Comparison of ENCODE assay signal across 18 cellular contexts in genomic region chr9:135297716-135298075, GRCh38.
DNase-seq lines count a peak whose midpoint lies in the region; ATAC-seq and TF ChIP-seq lines count a peak whose summit lies in the region.
"Had no signal": no experiment of that assay in that cellular context is flagged by ENCODE, and none has a peak within 500 bp of the region (broad histone marks: within the 10 kb centered on the region; RNA-seq: fewer than 3 reads in every experiment).

No MANE protein-coding gene starts in this region.

- TF ChIP-seq EP300 in ovary (IDR thresholded peaks at IDR 0.05): no peak

- no peak for TF ChIP-seq POLR2A in ovary (IDR thresholded peaks at IDR 0.05)

- H3K36me3 Mint-ChIP-seq in neural progenitor cell: no peaks in the 10 kb centered on the region
- H3K36me3 Mint-ChIP-seq in type B pancreatic cell: no peaks in the 10 kb centered on the region

- H3F3A ChIP-seq in neural progenitor cell (ENCODE audit: low read depth): no peaks in the 10 kb centered on the region

- H3K9ac ChIP-seq in neural progenitor cell: no peak overlapping the region

- no peak overlapping the region for H2AFZ ChIP-seq in neural progenitor cell (replicated peaks)

- H3K4me3 Mint-ChIP-seq in neural progenitor cell: no peak overlapping the region
- H3K4me3 Mint-ChIP-seq in type B pancreatic cell: no peak overlapping the region

- no peaks in the 10 kb centered on the region for H3K79me2 ChIP-seq in neural progenitor cell (ENCODE audit: low read depth)

- H3K4me1 Mint-ChIP-seq in neural progenitor cell: peaks cover 10% of the 10 kb centered on the region
- no peaks in the 10 kb centered on the region for H3K4me1 Mint-ChIP-seq in type B pancreatic cell (ENCODE audit: unreplicated experiment)

- H3K27me3 Mint-ChIP-seq in neural progenitor cell (ENCODE audit: insufficient read depth, low read depth) (peaks cover 14% of the 10 kb centered on the region), type B pancreatic cell (peaks cover 52% of the 10 kb centered on the region)

- H3K4me3 ChIP-seq in coronary artery: no peak overlapping the region
- H3K4me3 ChIP-seq in neural progenitor cell: no peak overlapping the region
- no peak overlapping the region for H3K4me3 ChIP-seq in ovary

- TF ChIP-seq CTCF in coronary artery (IDR thresholded peaks at IDR 0.05): no peak
- TF ChIP-seq CTCF in neural progenitor cell (IDR thresholded peaks at IDR 0.05): no peak
- no peak for TF ChIP-seq CTCF in type B pancreatic cell (conservative IDR thresholded peaks at IDR 0.05)
- no peak for TF ChIP-seq CTCF in ovary (IDR thresholded peaks at IDR 0.05)

- H3K36me3 ChIP-seq in neural progenitor cell: no peaks in the 10 kb centered on the region
- no peaks in the 10 kb centered on the region for H3K36me3 ChIP-seq in ovary

- H3K9me3 Mint-ChIP-seq in neural progenitor cell: no peaks in the 10 kb centered on the region
- no peaks in the 10 kb centered on the region for H3K9me3 Mint-ChIP-seq in type B pancreatic cell

- H3K27ac Mint-ChIP-seq in neural progenitor cell (peak overlapping the region; percentile 15), type B pancreatic cell (no peak overlapping the region)

- H3K27ac ChIP-seq in coronary artery: no peak overlapping the region
- no peak overlapping the region for H3K27ac ChIP-seq in neural progenitor cell
- no peak overlapping the region for H3K27ac ChIP-seq in ovary
- H3K27ac ChIP-seq: 22Rv1, C4-2B, RWPE1 had no signal

- H3K27me3 ChIP-seq in neural progenitor cell (no peaks in the 10 kb centered on the region), ovary (no peaks in the 10 kb centered on the region)

- 53 to 58% (median 58%) methylated on average over 10 of the region's 10 CpGs for WGBS in ovary, 3 donors

- H3K4me1 ChIP-seq in neural progenitor cell: no peaks in the 10 kb centered on the region
- H3K4me1 ChIP-seq in ovary (ENCODE audit: insufficient read depth): no peaks in the 10 kb centered on the region

- no peaks in the 10 kb centered on the region for H4K20me1 ChIP-seq in neural progenitor cell (ENCODE audit: low read depth)

- DNase-seq in DMS79 treated with DMSO at 0.1 percent for 48 hours (lab: John Stamatoyannopoulos, UW): peak; percentile 53
- no peak for DNase-seq in DMS79 (lab: John Stamatoyannopoulos, UW)
- peak; percentile 60 for DNase-seq in coronary artery (ENCODE audit: low spot score)
- no peak for DNase-seq in neural progenitor cell (ENCODE audit: low spot score)
- DNase-seq in type B pancreatic cell (ENCODE audit: extremely low spot score, unreplicated experiment): peak; percentile 55
- no peak for DNase-seq in ovary
- no peak for DNase-seq in HPDE6-E6E7 (ENCODE audit: extremely low spot score)
- DNase-seq: ACHN; MM.1S; NCI-H146; NCI-H2029 treated with DMSO at 0.1 percent for 48 hours; NCI-H524; NCI-H774; NK-92 treated with Interleukin-12 subunit alpha and Interleukin-12 subunit beta, amount 100 ng/mL, for 24 hours had no signal

- intact Hi-C loops in ovary (cut with DNase I): no loop called here

- H3K9me3 ChIP-seq in neural progenitor cell (ENCODE audit: low read depth): no peaks in the 10 kb centered on the region
- no peaks in the 10 kb centered on the region for H3K9me3 ChIP-seq in ovary

- H3K4me2 ChIP-seq in neural progenitor cell: no peak overlapping the region

- ATAC-seq in HG03135 (IDR thresholded peaks at IDR 0.05; ENCODE audit: unreplicated experiment): no peak

Comparison
In these comparisons a context has a peak if more than half of its experiments do, and no peak if none do; other contexts are left out.
1. DNase-seq: peak in DMS79 treated with DMSO at 0.1 percent for 48 hours (single experiment), coronary artery (single experiment) and type B pancreatic cell (single experiment); none in DMS79 (single experiment), neural progenitor cell (single experiment), ovary (0 of 5) and HPDE6-E6E7 (single experiment).